ENCODE assay signal across 9 cellular contexts in genomic region chr5:139341187-139341688, GRCh38. TPM values are rescaled to one million over a fixed set of nuclear protein-coding genes. Genes with fewer than 3 reads are reported as not detected.
DNase-seq lines count a peak whose midpoint lies in the region; ATAC-seq and TF ChIP-seq lines count a peak whose summit lies in the region.
"Had no signal": no experiment of that assay in that cellular context is flagged by ENCODE, and none has a peak within 500 bp of the region (broad histone marks: within the 10 kb centered on the region; RNA-seq: fewer than 3 reads in every experiment).

No MANE protein-coding gene starts in this region.

- no peaks in the 10 kb centered on the region for H3K36me3 ChIP-seq in esophagus muscularis mucosa
- H3K36me3 ChIP-seq in psoas muscle (ENCODE audit: insufficient read depth in 1 of 2, low read depth in 1 of 2) = peaks cover 0 to 4% of the 10 kb centered on the region in 2 donors

- peak overlapping the region; percentile 78 to 98 (median 97) for H3K4me3 ChIP-seq in esophagus muscularis mucosa
- H3K4me3 ChIP-seq in psoas muscle = peak overlapping the region; percentile 98

- H3K27me3 ChIP-seq in esophagus muscularis mucosa = no peaks in the 10 kb centered on the region
- H3K27me3 ChIP-seq in psoas muscle (ENCODE audit: insufficient read depth in 3 of 3, low read length in 2 of 3) = no peaks in the 10 kb centered on the region

- 4% methylated on average over 15 of the region's 17 CpGs for WGBS in esophagus muscularis mucosa
- 4 to 8% (median 5%) methylated on average over 15 to 17 of the region's 17 CpGs for WGBS in psoas muscle, 3 donors

- DNase-seq in RWPE1 (ENCODE audit: low spot score) = no peak
- DNase-seq in esophagus muscularis mucosa (ENCODE audit: extremely low spot score) = no peak
- DNase-seq in psoas muscle = no peak
- no peak for DNase-seq in D341Med (ENCODE audit: low spot score)
- DNase-seq in germinal center (ENCODE audit: low spot score) = no peak
- DNase-seq in OCI-M1 (lab: John Stamatoyannopoulos, UW) = no peak

- POLR2A ChIA-PET in RWPE1 (lab: Yijun Ruan, JAX; ENCODE audit: low non-redundant PET) = interaction anchor here (1.0 to 1.2 kb wide), 2 partner anchors 8 to 15 kb away, joined by 3 to 5 read pairs; no protein-coding TSS in a partner anchor

- TF ChIP-seq EP300 in esophagus muscularis mucosa (IDR thresholded peaks at IDR 0.05) = no peak

- TF ChIP-seq CTCF in RWPE1 (conservative IDR thresholded peaks at IDR 0.05; ENCODE audit: low read depth) (no peak), esophagus muscularis mucosa (IDR thresholded peaks at IDR 0.05) (no peak), psoas muscle (IDR thresholded peaks at IDR 0.05) (no peak)

- H3K27ac ChIP-seq in RWPE1 = peak overlapping the region; percentile 98
- peak overlapping the region; percentile 98 to 99 (median 98) for H3K27ac ChIP-seq in esophagus muscularis mucosa (replicated peaks in 1 of 4)
- H3K27ac ChIP-seq in psoas muscle = peak overlapping the region; percentile 100

- ATAC-seq in GM19455 (IDR thresholded peaks at IDR 0.05; ENCODE audit: unreplicated experiment) = peak; percentile 27
- ATAC-seq in psoas muscle = no peak
- ATAC-seq in GM21390 (IDR thresholded peaks at IDR 0.05; ENCODE audit: unreplicated experiment) = no peak

- H3K4me1 ChIP-seq in esophagus muscularis mucosa (peaks cover 23 to 47% (median 43%) of the 10 kb centered on the region in 4 donors), psoas muscle (peaks cover 25% of the 10 kb centered on the region)

- TF ChIP-seq POLR2A in esophagus muscularis mucosa (IDR thresholded peaks at IDR 0.05; ENCODE audit: low read depth) = no peak

- CTCF ChIA-PET in RWPE1 (lab: Yijun Ruan, JAX) = interaction anchor here (0.6 to 1.2 kb wide), 2 partner anchors 100 to 663 kb away, joined by 3 read pairs; no protein-coding TSS in a partner anchor

- H3K9me3 ChIP-seq in esophagus muscularis mucosa = no peaks in the 10 kb centered on the region
- no peaks in the 10 kb centered on the region for H3K9me3 ChIP-seq in psoas muscle

- intact Hi-C loops in esophagus muscularis mucosa (cut with DNase I) (loop anchor here (5.0 kb wide), 1 partner anchor 44 kb away; no protein-coding TSS in a partner anchor), psoas muscle (cut with DNase I) (loop anchor here (5.0 kb wide), 3 partner anchors 39 to 51 kb away; partner anchors contain the start of gene MZB1 (in 1 of the 2))

RNA-seq across cellular contexts. Expression of gene PAIP2, which starts 0.4 kb away (rescaled TPM):
- total RNA-seq in esophagus muscularis mucosa = 100 to 1,000 TPM in 1 of 4 donors, 10 to 100 TPM in 3; 73.6 to 111 (median 97.0) TPM
- total RNA-seq in psoas muscle = 100 to 1,000 TPM; 111 to 144 (median 116) TPM
- 100 to 1,000 TPM; 113 to 252 (median 143) TPM for polyA plus RNA-seq in psoas muscle

RNA-seq across cellular contexts. Expression of gene SLC23A1, which starts 41.9 kb away (rescaled TPM):
- not detected for total RNA-seq in esophagus muscularis mucosa
- total RNA-seq in psoas muscle = not detected
- polyA plus RNA-seq in psoas muscle = under 1 TPM in 1 of 3 donors, not detected in 2; 0.03 TPM
- total RNA-seq: lung microvascular endothelial cell had no signal

RNA-seq across cellular contexts. Expression of gene MATR3, which starts 47.7 kb away (rescaled TPM):
- total RNA-seq in esophagus muscularis mucosa = 100 to 1,000 TPM; 164 to 234 (median 220) TPM
- total RNA-seq in psoas muscle = 100 to 1,000 TPM in 3 of 4 donors, 10 to 100 TPM in 1; 96.5 to 153 (median 134) TPM
- polyA plus RNA-seq in psoas muscle = 100 to 1,000 TPM in 1 of 3 donors, 10 to 100 TPM in 2; 92.4 to 110 (median 97.1) TPM

RNA-seq across cellular contexts. Expression of gene MZB1, which starts 48.5 kb away (rescaled TPM):
- under 1 TPM in 2 of 4 donors, not detected in 2; 0.78 to 0.99 TPM for total RNA-seq in esophagus muscularis mucosa
- total RNA-seq in psoas muscle = 1 to 10 TPM in 2 of 4 donors, under 1 TPM in 2; 0.57 to 1.2 (median 0.84) TPM
- under 1 TPM; 0.03 to 0.25 (median 0.25) TPM for polyA plus RNA-seq in psoas muscle

RNA-seq across cellular contexts. Expression of gene PROB1, which starts 53.7 kb away (rescaled TPM):
- total RNA-seq in esophagus muscularis mucosa (10 to 100 TPM in 2 of 4 donors, 1 to 10 TPM in 2; 2.5 to 11.0 (median 7.8) TPM), psoas muscle (10 to 100 TPM; 42.3 to 86.7 (median 67.9) TPM)
- polyA plus RNA-seq in psoas muscle = 10 to 100 TPM; 15.2 to 31.3 (median 30.1) TPM
